23 cellular contexts compared by ENCODE assay signal in genomic region chrX:31656013-31656412, GRCh38.
DNase-seq lines count a peak whose midpoint lies in the region; ATAC-seq and TF ChIP-seq lines count a peak whose summit lies in the region.
"Had no signal": no experiment of that assay in that cellular context is flagged by ENCODE, and none has a peak within 500 bp of the region (broad histone marks: within the 10 kb centered on the region; RNA-seq: fewer than 3 reads in every experiment).

No MANE protein-coding gene starts in this region.

- H3K36me3 ChIP-seq in gastroesophageal sphincter, result no peaks in the 10 kb centered on the region
- H3K36me3 ChIP-seq: stomach, upper lobe of right lung had no signal

- no peak overlapping the region for H3K27ac ChIP-seq in gastroesophageal sphincter
- H3K27ac ChIP-seq: A549, C4-2B, stomach, upper lobe of right lung had no signal

- H3K9me3 ChIP-seq in gastroesophageal sphincter, result no peaks in the 10 kb centered on the region
- H3K9me3 ChIP-seq: A549, stomach, upper lobe of right lung had no signal

- no peaks in the 10 kb centered on the region for H3K27me3 ChIP-seq in gastroesophageal sphincter
- H3K27me3 ChIP-seq: stomach, upper lobe of right lung had no signal

- DNase-seq in AG09309 (ENCODE audit: low read depth), result peak; percentile 16
- DNase-seq in LHCN-M2 (ENCODE audit: low read depth), result peak; percentile 26
- peak; percentile 39 to 43 for DNase-seq in cardiac fibroblast (ENCODE audit: low read depth in 2 of 2)
- peak; percentile 38 for DNase-seq in iris pigment epithelial cell (ENCODE audit: low read depth)
- no peak for DNase-seq in effector CD8-positive, alpha-beta T cell (lab: John Stamatoyannopoulos, UW)
- DNase-seq in NCI-H2029 treated with DMSO at 0.1 percent for 48 hours (lab: John Stamatoyannopoulos, UW), result no peak
- DNase-seq: activated CD8-positive, alpha-beta memory T cell treated with anti-CD3 and anti-CD28 coated beads, Interleukin-2, amount 10 ng/mL, durations not matched to agents 7 days and 5 days; activated naive CD8-positive, alpha-beta T cell treated with anti-CD3 and anti-CD28 coated beads, Interleukin-2, amount 50 U/mL, for 24 hours; GF-D8; KG1; NCI-H2029; NCI-H510A treated with DMSO at 0.1 percent for 48 hours; nephron progenitor cell; RPMI8226; stimulated activated CD4-positive, alpha-beta T cell treated with anti-CD3 and anti-CD28 coated beads, Interleukin-4, amount 100 ng/mL, for 1 hour; stomach; upper lobe of right lung had no signal

- TF ChIP-seq EP300 in gastroesophageal sphincter (IDR thresholded peaks at IDR 0.05), result no peak

- H3K4me3 ChIP-seq in AG09309 (ENCODE audit: control insufficient read depth, low read depth, low read length), result no peak overlapping the region
- no peak overlapping the region for H3K4me3 ChIP-seq in cardiac fibroblast (replicated peaks in 1 of 2; ENCODE audit: low read depth in 2 of 2, low read length in 2 of 2)
- H3K4me3 ChIP-seq in gastroesophageal sphincter, result no peak overlapping the region
- H3K4me3 ChIP-seq: A549, stomach, upper lobe of right lung had no signal

- ATAC-seq in gastroesophageal sphincter, result no peak
- ATAC-seq in GM19324 (IDR thresholded peaks at IDR 0.05; ENCODE audit: low FRiP score, unreplicated experiment), result no peak
- ATAC-seq: A549; activated CD8-positive, alpha-beta memory T cell treated with anti-CD3 and anti-CD28 coated beads, Interleukin-2, amount 10 ng/mL, durations not matched to agents 7 days and 5 days; activated naive CD8-positive, alpha-beta T cell treated with anti-CD3 and anti-CD28 coated beads, Interleukin-2, amount 50 U/mL, for 24 hours; HCT116; left lobe of liver; upper lobe of right lung had no signal

- no peak for TF ChIP-seq CTCF in AG09309 (IDR thresholded peaks at IDR 0.05; ENCODE audit: control insufficient read depth, insufficient read depth, low read depth, low read length, missing control alignments)
- TF ChIP-seq CTCF in cardiac fibroblast (IDR thresholded peaks at IDR 0.05; ENCODE audit: low read depth, low read length), result no peak
- no peak for TF ChIP-seq CTCF in gastroesophageal sphincter (IDR thresholded peaks at IDR 0.05)

- no peak for TF ChIP-seq POLR2A in gastroesophageal sphincter (IDR thresholded peaks at IDR 0.05)

- H3K4me1 ChIP-seq in gastroesophageal sphincter, result no peaks in the 10 kb centered on the region
- H3K4me1 ChIP-seq: A549, stomach, upper lobe of right lung had no signal

Comparison
In these comparisons a context has a peak if more than half of its experiments do, and no peak if none do; other contexts are left out.
1. DNase-seq: peak in AG09309 (single experiment), LHCN-M2 (single experiment), cardiac fibroblast (2 of 2) and iris pigment epithelial cell (single experiment); none in effector CD8-positive, alpha-beta T cell (single experiment) and NCI-H2029 treated with DMSO at 0.1 percent for 48 hours (single experiment).